19 cellular contexts compared by ENCODE assay signal in the genomic region with DNA sequence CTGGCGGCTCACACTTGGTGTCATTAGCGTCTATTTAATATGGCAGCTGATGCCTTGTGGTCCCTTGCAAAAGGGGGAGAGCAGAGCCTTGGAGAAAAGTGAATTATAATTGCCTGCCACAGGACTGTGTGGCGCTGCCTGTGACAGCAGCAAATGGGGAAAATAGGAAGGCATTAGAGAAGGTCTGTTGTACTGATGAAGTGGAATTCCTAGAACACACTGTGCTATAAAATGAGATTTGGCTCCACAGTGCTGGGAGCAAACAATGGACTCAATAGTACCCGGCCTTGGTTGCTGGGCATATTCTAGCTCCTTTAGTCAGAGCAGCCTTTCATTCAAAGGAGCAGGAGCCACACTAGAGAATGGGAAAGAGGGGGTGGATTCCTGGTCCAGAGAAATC. TPM values are rescaled to one million over a fixed set of nuclear protein-coding genes. Genes with fewer than 3 reads are reported as not detected.
A peak's percentile ranks its signal among the peaks of the same experiment; 100 is the strongest.
DNase-seq lines count a peak whose midpoint lies in the region; ATAC-seq and TF ChIP-seq lines count a peak whose summit lies in the region.
"Had no signal": no experiment of that assay in that cellular context is flagged by ENCODE, and none has a peak within 500 bp of the region (broad histone marks: within the 10 kb centered on the region; RNA-seq: fewer than 3 reads in every experiment).

No MANE protein-coding gene starts in this region.

- DNase-seq in NCI-H2227 (lab: John Stamatoyannopoulos, UW; ENCODE audit: unreplicated experiment) (peak; percentile 21), NCI-H2227 treated with DMSO at 0.1 percent for 48 hours (lab: John Stamatoyannopoulos, UW) (no peak), middle frontal gyrus (ENCODE audit: extremely low spot score, low spot score) (peak; percentile 53), HEK293T (ENCODE audit: extremely low spot score) (no peak)
- DNase-seq: activated CD4-positive, alpha-beta memory T cell treated with anti-CD3 and anti-CD28 coated beads for 36 hours; activated naive CD4-positive, alpha-beta T cell treated with anti-CD3 and anti-CD28 coated beads, Interleukin-2, amount 50 U/mL, for 16 hours; activated T-cell treated with anti-CD3 and anti-CD28 coated beads, Interleukin-2, amount 50 U/mL, for 4 hours; lower lobe of right lung; naive thymus-derived CD8-positive, alpha-beta T cell; NCI-H1436; NCI-H2171 treated with DMSO at 0.1 percent for 48 hours; WERI-Rb-1 had no signal

- H3K4me3 ChIP-seq in ectodermal cell (ENCODE audit: insufficient read depth, low read depth, low read length): no peak overlapping the region
- H3K4me3 ChIP-seq: BLaER1, lower lobe of right lung had no signal

- CTCF ChIA-PET in HEK293T (lab: Yijun Ruan, JAX): no interaction called here

- H3K27me3 ChIP-seq in ectodermal cell (ENCODE audit: control insufficient read depth, insufficient read depth, low read length, poor library complexity, severe bottlenecking): no peaks in the 10 kb centered on the region
- H3K27me3 ChIP-seq: BLaER1 had no signal

- 56 to 57% methylated on average over 4 of the region's 4 CpGs for WGBS in ectodermal cell, 2 experiments

- ATAC-seq in HG02588 (IDR thresholded peaks at IDR 0.05; ENCODE audit: unreplicated experiment): no peak
- ATAC-seq in HG03175 (IDR thresholded peaks at IDR 0.05; ENCODE audit: unreplicated experiment): no peak
- ATAC-seq: activated T-cell treated with anti-CD3 and anti-CD28 coated beads, Interleukin-2, amount 50 U/mL, for 4 hours; lower lobe of right lung; naive thymus-derived CD8-positive, alpha-beta T cell had no signal

- peaks cover 2% of the 10 kb centered on the region for H3K36me3 ChIP-seq in ectodermal cell (ENCODE audit: control insufficient read depth, insufficient read depth, low read length)
- H3K36me3 ChIP-seq: BLaER1, lower lobe of right lung, WERI-Rb-1 had no signal

- H3K27ac ChIP-seq in ectodermal cell (ENCODE audit: insufficient read depth, low read depth, low read length, poor library complexity, severe bottlenecking) (peak overlapping the region; percentile 83), temporal lobe (ENCODE audit: low read depth, low read length) (peak overlapping the region; percentile 70)
- H3K27ac ChIP-seq: BLaER1, epithelial cell of prostate, lower lobe of right lung, WERI-Rb-1 had no signal

- POLR2A ChIA-PET in HEK293T (lab: Yijun Ruan, JAX): no interaction called here

- peaks cover 16% of the 10 kb centered on the region for H3K4me1 ChIP-seq in ectodermal cell (ENCODE audit: control insufficient read depth, insufficient read depth, low read length)
- H3K4me1 ChIP-seq: BLaER1 had no signal

- H3K9me3 ChIP-seq in ectodermal cell (ENCODE audit: control insufficient read depth, low read length): no peaks in the 10 kb centered on the region
- H3K9me3 ChIP-seq: BLaER1, lower lobe of right lung had no signal

TF ChIP-seq in HEK293T, 16 proteins besides CTCF, POLR2A, EP300 and RAD21:
- no peak for TF ChIP-seq ZNF384 (IDR thresholded peaks at IDR 0.05)
- TF ChIP-seq LEF1 (IDR thresholded peaks at IDR 0.05; ENCODE audit: borderline replicate concordance): no peak
- no peak for TF ChIP-seq TARDBP (IDR thresholded peaks at IDR 0.05)
- no peak for TF ChIP-seq SUZ12 (IDR thresholded peaks at IDR 0.05)

RNA-seq across cellular contexts. Expression of gene SEMA6A, which starts 21.3 kb away (rescaled TPM):
- polyA plus RNA-seq in ectodermal cell (2013, experiment 1 of 4): 74.9 TPM
- 74.8 TPM for polyA plus RNA-seq in ectodermal cell (2013, experiment 2 of 4)
- polyA plus RNA-seq in ectodermal cell (2013, experiment 3 of 4): 45.0 TPM
- polyA plus RNA-seq in ectodermal cell (2013, experiment 4 of 4): 45.7 TPM
- total RNA-seq in temporal lobe: 37.1 TPM
- total RNA-seq: activated CD4-positive, alpha-beta memory T cell treated with anti-CD3 and anti-CD28 coated beads for 36 hours; LHCN-M2; naive thymus-derived CD8-positive, alpha-beta T cell had no signal

Comparison
In these comparisons a context has a peak if more than half of its experiments do, and no peak if none do; other contexts are left out.
1. DNase-seq: peak in NCI-H2227 (single experiment) and middle frontal gyrus (single experiment); none in NCI-H2227 treated with DMSO at 0.1 percent for 48 hours (single experiment) and HEK293T (single experiment).